ENCODE assay signal across 27 cellular contexts in genomic region chr12:19630536-19630935, GRCh38.
"Had no signal": no experiment of that assay in that cellular context is flagged by ENCODE, and none has a peak within 500 bp of the region (broad histone marks: within the 10 kb centered on the region; RNA-seq: fewer than 3 reads in every experiment).

No MANE protein-coding gene starts in this region.

- H3K36me3 ChIP-seq: ascending aorta, breast epithelium, cardiac muscle cell, colonic mucosa, WERI-Rb-1 had no signal

- FAIRE-seq: endometrium, frontal cortex had no signal

- ATAC-seq: activated CD4-positive, CD25-positive, alpha-beta regulatory T cell treated with anti-CD3 and anti-CD28 coated beads, Interleukin-2, amount 50 U/mL, for 24 hours; activated CD8-positive, alpha-beta T cell treated with anti-CD3 and anti-CD28 coated beads for 36 hours; activated naive CD4-positive, alpha-beta T cell treated with anti-CD3 and anti-CD28 coated beads, Interleukin-2, amount 50 U/mL, for 72 hours; activated T-cell treated with anti-CD3 and anti-CD28 coated beads, Interleukin-2, amount 50 U/mL, for 4 hours; esophagus mucosa had no signal

- DNase-seq: activated B cell treated with CpG ODN at 0.5 μM for 24 hours; activated CD4-positive, alpha-beta T cell treated with anti-CD3 and anti-CD28 coated beads for 48 hours; activated CD4-positive, alpha-beta T cell treated with anti-CD3 and anti-CD28 coated beads, Interleukin-2, amount 50 U/mL, for 1 hour; activated CD4-positive, alpha-beta T cell treated with anti-CD3 and anti-CD28 coated beads, Interleukin-2, amount 50 U/mL, for 48 hours; activated CD8-positive, alpha-beta memory T cell treated with anti-CD3 and anti-CD28 coated beads for 24 hours; activated CD8-positive, alpha-beta T cell treated with anti-CD3 and anti-CD28 coated beads for 36 hours; activated effector memory CD4-positive, alpha-beta T cell treated with anti-CD3 and anti-CD28 coated beads, Interleukin-2, amount 50 U/mL, for 16 hours; activated naive CD4-positive, alpha-beta T cell treated with anti-CD3 and anti-CD28 coated beads for 36 hours; activated naive CD8-positive, alpha-beta T cell treated with anti-CD3 and anti-CD28 coated beads, Interleukin-2, amount 10 ng/mL, durations not matched to agents 7 days and 5 days; activated T-cell treated with anti-CD3 and anti-CD28 coated beads, Interleukin-2, amount 50 U/mL, for 4 hours; central memory CD4-positive, alpha-beta T cell; cerebellar nuclear complex; colonic mucosa; effector CD8-positive, alpha-beta T cell; foreskin fibroblast; head of caudate nucleus; hippocampal formation; T1000; WERI-Rb-1 had no signal

- H3K27me3 ChIP-seq: ascending aorta, breast epithelium, cardiac muscle cell, colonic mucosa had no signal

- H3K27ac ChIP-seq: ascending aorta, breast epithelium, cardiac muscle cell, colonic mucosa, WERI-Rb-1 had no signal

- H3K4me1 ChIP-seq: ascending aorta, breast epithelium, colonic mucosa had no signal

- H3K9me3 ChIP-seq: ascending aorta, breast epithelium, colonic mucosa had no signal

- H3K4me3 ChIP-seq: ascending aorta, breast epithelium, cardiac muscle cell, colonic mucosa had no signal
